ENCODE assay signal across 28 cellular contexts in the genomic region with DNA sequence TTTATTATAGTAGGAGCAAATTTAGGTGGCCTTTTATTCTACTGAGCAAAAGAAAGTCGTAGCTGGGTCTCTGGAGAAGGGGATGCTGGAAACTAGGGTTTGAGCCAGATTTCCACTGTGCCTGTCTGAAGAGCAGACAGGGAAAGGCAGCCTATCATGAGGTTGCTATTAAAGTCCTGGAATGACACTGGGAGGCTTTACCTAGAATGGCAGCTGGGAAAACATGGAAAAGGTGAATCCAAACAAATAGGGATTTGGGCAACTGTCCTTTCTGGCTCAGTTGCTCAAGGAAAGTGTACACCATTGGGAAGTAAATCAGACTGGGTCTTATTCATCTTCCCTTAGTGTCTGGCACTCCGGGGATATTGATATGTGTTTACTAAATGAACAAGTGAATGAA.
"Had no signal": no experiment of that assay in that cellular context is flagged by ENCODE, and none has a peak within 500 bp of the region (broad histone marks: within the 10 kb centered on the region; RNA-seq: fewer than 3 reads in every experiment).

No MANE protein-coding gene starts in this region.

- H3K27ac ChIP-seq: ascending aorta, cardiac muscle cell, SJCRH30, SK-N-MC had no signal

- ATAC-seq: activated CD8-positive, alpha-beta memory T cell treated with anti-CD3 and anti-CD28 coated beads, Interleukin-2, amount 10 ng/mL, durations not matched to agents 7 days and 5 days; activated T-cell treated with anti-CD3 and anti-CD28 coated beads, Interleukin-2, amount 50 U/mL, for 72 hours; activated T-helper 17 cell treated with anti-CD3 and anti-CD28 coated beads, Interleukin-2, amount 50 U/mL, for 72 hours; Panc1 had no signal

- H3K4me3 ChIP-seq: ascending aorta, cardiac muscle cell, SJCRH30, SK-N-MC had no signal

- DNase-seq: activated CD4-positive, alpha-beta memory T cell treated with anti-CD3 and anti-CD28 coated beads, Interleukin-2, amount 10 ng/mL, durations not matched to agents 7 days and 5 days; activated CD4-positive, alpha-beta T cell treated with anti-CD3 and anti-CD28 coated beads for 4 hours; activated CD4-positive, CD25-positive, alpha-beta regulatory T cell treated with anti-CD3 and anti-CD28 coated beads, Interleukin-2, amount 50 U/mL, for 72 hours; activated CD8-positive, alpha-beta memory T cell treated with anti-CD3 and anti-CD28 coated beads for 24 hours; activated CD8-positive, alpha-beta memory T cell treated with anti-CD3 and anti-CD28 coated beads, Interleukin-2, amount 10 ng/mL, durations not matched to agents 7 days and 5 days; activated CD8-positive, alpha-beta memory T cell treated with anti-CD3 and anti-CD28 coated beads, Interleukin-2, amount 50 U/mL, for 48 hours; activated effector memory CD4-positive, alpha-beta T cell treated with anti-CD3 and anti-CD28 coated beads, Interleukin-2, amount 50 U/mL, for 16 hours; activated naive CD4-positive, alpha-beta T cell; activated naive CD8-positive, alpha-beta T cell treated with anti-CD3 and anti-CD28 coated beads, Interleukin-2, amount 10 ng/mL, durations not matched to agents 7 days and 5 days; activated T-cell treated with anti-CD3 and anti-CD28 coated beads, Interleukin-2, amount 50 U/mL, for 72 hours; amygdala; NCI-H1105; NCI-H1417 treated with DMSO at 0.1 percent for 48 hours; NCI-H187 treated with DMSO at 0.1 percent for 48 hours; NCI-H2171 treated with DMSO at 0.1 percent for 48 hours; NCI-H2227 treated with DMSO at 0.1 percent for 48 hours; NCI-H446; NCI-H510A treated with DMSO at 0.1 percent for 48 hours; NCI-H526 treated with DMSO at 0.1 percent for 48 hours; NCI-H774; OCI-M1; T1000 had no signal

- H3K27me3 ChIP-seq: ascending aorta, cardiac muscle cell, SJCRH30 had no signal

- H3K9me3 ChIP-seq: ascending aorta, SJCRH30 had no signal

- H3K36me3 ChIP-seq: ascending aorta, cardiac muscle cell, SJCRH30 had no signal
